ENCODE assay signal across 26 cellular contexts in the genomic region with DNA sequence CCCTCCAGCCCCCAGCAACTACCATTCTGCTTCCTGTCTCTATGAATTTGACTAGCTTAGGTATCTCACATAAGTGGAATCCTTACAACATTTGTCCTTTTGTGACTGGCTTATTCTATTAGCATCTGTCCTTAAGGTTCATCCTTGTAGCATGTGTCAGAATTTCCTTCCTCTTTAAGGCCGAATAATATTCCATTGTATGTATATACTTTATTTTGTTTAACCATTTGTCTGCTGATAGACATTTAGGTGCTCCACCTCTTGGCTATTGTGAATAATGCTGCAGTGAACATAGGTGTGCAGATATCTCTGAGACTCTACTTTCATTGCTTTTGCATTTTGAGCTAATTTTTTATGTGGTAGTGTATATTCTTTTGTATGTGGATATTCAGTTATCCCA.
"Had no signal": no experiment of that assay in that cellular context is flagged by ENCODE, and none has a peak within 500 bp of the region (broad histone marks: within the 10 kb centered on the region; RNA-seq: fewer than 3 reads in every experiment).

No MANE protein-coding gene starts in this region.

- H3K4me1 Mint-ChIP-seq: stimulated activated naive B cell treated with anti-CD40 and anti-IgM and Interleukin-4, amounts not matched to agents 10 μg/mL and 1 μg/mL and 100 μg/mL, for 72 hours had no signal

- H3K27me3 ChIP-seq: left lung, ovary, right atrium auricular region, stomach, testis, thyroid gland, transverse colon, upper lobe of left lung, vagina had no signal

- H3K9me3 Mint-ChIP-seq: immature natural killer cell; natural killer cell; stimulated activated naive B cell treated with anti-CD40 and anti-IgM and Interleukin-4, amounts not matched to agents 10 μg/mL and 1 μg/mL and 100 μg/mL, for 72 hours had no signal

- H3K36me3 Mint-ChIP-seq: natural killer cell had no signal

- H3K4me3 ChIP-seq: left lung, lower lobe of right lung, ovary, right atrium auricular region, skin epidermis, stomach, testis, thyroid gland, transverse colon, upper lobe of left lung, vagina had no signal

- H3K4me1 ChIP-seq: left lung, right atrium auricular region, testis, vagina had no signal

- DNase-seq: immature natural killer cell; kidney; left colon; left lung; lower lobe of right lung; naive B cell; natural killer cell; ovary; stimulated activated CD4-positive, alpha-beta T cell treated with anti-CD3 and anti-CD28 coated beads, Interleukin-12 subunit alpha, Interleukin-12 subunit beta, amount 100 ng/mL, for 4 hours; stimulated activated CD4-positive, alpha-beta T cell treated with anti-CD3 and anti-CD28 coated beads, Interleukin-15, amount 100 ng/mL, for 24 hours; stimulated activated CD4-positive, alpha-beta T cell treated with anti-CD3 and anti-CD28 coated beads, Interleukin-2, amount 100 ng/mL, for 24 hours; stimulated activated CD4-positive, alpha-beta T cell treated with anti-CD3 and anti-CD28 coated beads, Interleukin-4, amount 100 ng/mL, for 1 hour; stimulated activated naive B cell treated with anti-CD40 and anti-IgM and Interleukin-4, amounts not matched to agents 10 μg/mL and 1 μg/mL and 100 μg/mL, for 72 hours; stimulated activated naive CD8-positive, alpha-beta T cell treated with anti-CD3 and anti-CD28 coated beads, Interleukin-15, Interleukin-2, amounts not matched to agents 100 U/mL and 50 U/mL, for 24 hours; stomach; testis; thyroid gland; transverse colon; upper lobe of left lung had no signal

- H3K27ac ChIP-seq: left lung, lower lobe of right lung, ovary, right atrium auricular region, skin epidermis, stomach, testis, thyroid gland, transverse colon, upper lobe of left lung, vagina had no signal

- H3K36me3 ChIP-seq: left lung, lower lobe of right lung, ovary, right atrium auricular region, thyroid gland, transverse colon, upper lobe of left lung, vagina had no signal

- FAIRE-seq: islet of Langerhans, kidney had no signal

- H3K9me3 ChIP-seq: left lung, lower lobe of right lung, ovary, stomach, testis, thyroid gland, transverse colon, upper lobe of left lung, vagina had no signal

- H3K4me3 Mint-ChIP-seq: immature natural killer cell; mesothelial cell of epicardium; naive B cell; natural killer cell; stimulated activated naive B cell treated with anti-CD40 and anti-IgM and Interleukin-4, amounts not matched to agents 10 μg/mL and 1 μg/mL and 100 μg/mL, for 72 hours had no signal

- H3K27me3 Mint-ChIP-seq: naive B cell; progenitor cell of endocrine pancreas; stimulated activated naive B cell treated with anti-CD40 and anti-IgM and Interleukin-4, amounts not matched to agents 10 μg/mL and 1 μg/mL and 100 μg/mL, for 72 hours had no signal

- H3K27ac Mint-ChIP-seq: immature natural killer cell, natural killer cell, progenitor cell of endocrine pancreas had no signal

- ATAC-seq: left colon; left lung; lower lobe of right lung; natural killer cell; sciatic nerve; stimulated activated naive B cell treated with anti-CD40 and anti-IgM and Interleukin-4, amounts not matched to agents 10 μg/mL and 1 μg/mL and 100 μg/mL, for 72 hours; stimulated activated naive CD8-positive, alpha-beta T cell treated with anti-CD3 and anti-CD28 coated beads, Interleukin-15, Interleukin-2, amounts not matched to agents 100 U/mL and 50 U/mL, for 24 hours had no signal
